ENCODE assay signal across 14 cellular contexts in genomic region chr22:30408388-30409101, GRCh38. TPM values are rescaled to one million over a fixed set of nuclear protein-coding genes. Genes with fewer than 3 reads are reported as not detected.
DNase-seq lines count a peak whose midpoint lies in the region; ATAC-seq and TF ChIP-seq lines count a peak whose summit lies in the region.
"Had no signal": no experiment of that assay in that cellular context is flagged by ENCODE, and none has a peak within 500 bp of the region (broad histone marks: within the 10 kb centered on the region; RNA-seq: fewer than 3 reads in every experiment).

No MANE protein-coding gene starts in this region.

- no peak overlapping the region for H3K4ac ChIP-seq in neuronal stem cell (ENCODE audit: low read length)

- peaks cover 26% of the 10 kb centered on the region for H3K4me1 Mint-ChIP-seq in chondrocyte (ENCODE audit: low read depth)

- no peak overlapping the region for H3K14ac ChIP-seq in neuronal stem cell (ENCODE audit: low read length)

- H3K27ac ChIP-seq in PC-9 (peak overlapping the region; percentile 73), neuronal stem cell (replicated peaks; ENCODE audit: low read length) (no peak overlapping the region)
- H3K27ac ChIP-seq: transverse colon had no signal

- DNase-seq in EL (peak; percentile 92), PC-9 (peak; percentile 72 to 94), chondrocyte (ENCODE audit: low spot score) (no peak), myocyte (ENCODE audit: low read depth) (peak; percentile 76), NCI-H510A treated with DMSO at 0.1 percent for 48 hours (lab: John Stamatoyannopoulos, UW) (no peak), cerebellum (ENCODE audit: low spot score) (no peak), neuronal stem cell (ENCODE audit: low spot score) (no peak)
- DNase-seq: activated CD4-positive, alpha-beta T cell treated with anti-CD3 and anti-CD28 coated beads for 1 hour; activated naive CD8-positive, alpha-beta T cell treated with anti-CD3 and anti-CD28 coated beads, Interleukin-2, amount 10 ng/mL, durations not matched to agents 7 days and 5 days; left colon; NCI-H1092; posterior cingulate gyrus; transverse colon had no signal

- CTCF ChIA-PET in PC-9 (lab: Charles Lee), result interaction anchor here (1.9 kb wide), 1 partner anchor 16 kb away, joined by 5 read pairs; no protein-coding TSS in a partner anchor

- H4K20me1 ChIP-seq in PC-9 (ENCODE audit: insufficient read depth), result no peaks in the 10 kb centered on the region

- H3K9me3 ChIP-seq in PC-9 (ENCODE audit: insufficient read depth, low read depth), result no peaks in the 10 kb centered on the region
- H3K9me3 ChIP-seq in neuronal stem cell (replicated peaks in 1 of 2; ENCODE audit: control insufficient read depth in 2 of 2, insufficient read depth in 1 of 2, low read depth in 1 of 2, low read length in 2 of 2), result no peaks in the 10 kb centered on the region
- H3K9me3 ChIP-seq: transverse colon had no signal

- ATAC-seq in GM19395 (IDR thresholded peaks at IDR 0.05; ENCODE audit: unreplicated experiment), result no peak
- ATAC-seq: left colon had no signal

- peak overlapping the region; percentile 76 for H3K27ac Mint-ChIP-seq in chondrocyte (ENCODE audit: unreplicated experiment)

- H3K9ac ChIP-seq in neuronal stem cell (ENCODE audit: low read depth, low read length, poor library complexity), result no peak overlapping the region

- no peak overlapping the region for H2BK12ac ChIP-seq in neuronal stem cell (ENCODE audit: low read length)

- POLR2A ChIA-PET in PC-9 (lab: Charles Lee; ENCODE audit: unreplicated experiment), result interaction anchor here (0.5 to 1.9 kb wide), 6 partner anchors 12 to 97 kb away, joined by 3 to 11 read pairs (median 7); partner anchors contain the start of gene SEC14L2

- H3K23ac ChIP-seq in neuronal stem cell (ENCODE audit: low read depth, low read length, poor library complexity), result no peak overlapping the region

- no peak overlapping the region for H2BK5ac ChIP-seq in neuronal stem cell (ENCODE audit: low read length)

- WGBS in neuronal stem cell (ENCODE audit: extremely low coverage in 2 of 2, insufficient read length in 2 of 2, insufficient replicate concordance in 1 of 2), 2 donors, result no CpG with 5 or more reads among the region's 13 CpGs

- peaks cover 60% of the 10 kb centered on the region for H3F3A ChIP-seq in PC-9 (ENCODE audit: insufficient read depth, low read depth)

- intact Hi-C loops in PC-9 (cut with micrococcal nuclease; ENCODE audit: unreplicated experiment), result loop anchor here (2.0 kb wide), 1 partner anchor 14 kb away; no protein-coding TSS in a partner anchor

- no peak overlapping the region for H3K4me3 Mint-ChIP-seq in chondrocyte (ENCODE audit: unreplicated experiment)
- H3K4me3 Mint-ChIP-seq: activated naive CD8-positive, alpha-beta T cell treated with anti-CD3 and anti-CD28 coated beads, Interleukin-2, amount 10 ng/mL, durations not matched to agents 7 days and 5 days had no signal

- H3K4me1 ChIP-seq in PC-9 (replicated peaks; ENCODE audit: insufficient read depth) (peaks cover 33% of the 10 kb centered on the region), neuronal stem cell (ENCODE audit: control insufficient read depth in 2 of 2, insufficient read depth in 1 of 2, low read depth in 1 of 2, low read length in 2 of 2) (peaks cover 0 to 2% of the 10 kb centered on the region in 2 donors)
- H3K4me1 ChIP-seq: transverse colon had no signal

- H3K4me3 ChIP-seq in PC-9, result no peak overlapping the region
- H3K4me3 ChIP-seq in neuronal stem cell (ENCODE audit: low read length in 2 of 2), result no peak overlapping the region
- H3K4me3 ChIP-seq: transverse colon had no signal

- no peak overlapping the region for H2AK5ac ChIP-seq in neuronal stem cell (ENCODE audit: low read depth, low read length)

- H3K18ac ChIP-seq in neuronal stem cell (ENCODE audit: low read length), result no peak overlapping the region

- H2BK120ac ChIP-seq in neuronal stem cell (ENCODE audit: low read depth, low read length), result no peak overlapping the region

- no peak overlapping the region for H2AFZ ChIP-seq in PC-9
- H2AFZ ChIP-seq in neuronal stem cell (ENCODE audit: low read length), result no peak overlapping the region

- no peak overlapping the region for H2BK15ac ChIP-seq in neuronal stem cell (ENCODE audit: low read length)

- TF ChIP-seq CTCF in PC-9 (conservative IDR thresholded peaks at IDR 0.05) (no peak), chondrocyte (IDR thresholded peaks at IDR 0.05) (no peak)

- peaks cover 19% of the 10 kb centered on the region for H3K36me3 Mint-ChIP-seq in chondrocyte (ENCODE audit: low read depth)

- H3K9me2 ChIP-seq in PC-9 (ENCODE audit: insufficient read depth), result no peaks in the 10 kb centered on the region

- BruUV-seq in PC-9 (replicated peaks; lab: Mats Ljungman, UMichigan), result no TSS peak

- H3K79me1 ChIP-seq in neuronal stem cell (ENCODE audit: low read depth, low read length), result no peaks in the 10 kb centered on the region

- no peak overlapping the region for H4K91ac ChIP-seq in neuronal stem cell (ENCODE audit: low read depth, low read length, poor library complexity)

- H3K9me3 Mint-ChIP-seq in chondrocyte (ENCODE audit: low read depth), result no peaks in the 10 kb centered on the region
- H3K9me3 Mint-ChIP-seq: activated naive CD8-positive, alpha-beta T cell treated with anti-CD3 and anti-CD28 coated beads, Interleukin-2, amount 10 ng/mL, durations not matched to agents 7 days and 5 days had no signal

- H3K36me3 ChIP-seq in PC-9 (ENCODE audit: low read depth) (peaks cover 42% of the 10 kb centered on the region), neuronal stem cell (replicated peaks in 1 of 2; ENCODE audit: control insufficient read depth in 2 of 2, insufficient read depth in 2 of 2, low read length in 2 of 2) (peaks cover 2 to 20% of the 10 kb centered on the region in 2 donors)
- H3K36me3 ChIP-seq: transverse colon had no signal

- peaks cover 32% of the 10 kb centered on the region; the same call in 1 of the 2 replicates for H3K79me2 ChIP-seq in PC-9 (ENCODE audit: low read depth)

- H3K27me3 ChIP-seq in PC-9 (ENCODE audit: insufficient read depth, low read depth) (no peaks in the 10 kb centered on the region), neuronal stem cell (ENCODE audit: control insufficient read depth in 3 of 3, insufficient read depth in 3 of 3, low read depth in 1 of 3, low read length in 3 of 3) (no peaks in the 10 kb centered on the region)
- H3K27me3 ChIP-seq: transverse colon had no signal

- H3K4me2 ChIP-seq in PC-9, result peak overlapping the region; percentile 71
- H3K4me2 ChIP-seq in neuronal stem cell (ENCODE audit: insufficient read depth, low read length, poor library complexity, severe bottlenecking), result no peak overlapping the region

- H4K8ac ChIP-seq in neuronal stem cell (ENCODE audit: low read depth, low read length), result no peak overlapping the region

- H3K27me3 Mint-ChIP-seq in chondrocyte (ENCODE audit: low read depth), result no peaks in the 10 kb centered on the region
- H3K27me3 Mint-ChIP-seq: activated naive CD8-positive, alpha-beta T cell treated with anti-CD3 and anti-CD28 coated beads, Interleukin-2, amount 10 ng/mL, durations not matched to agents 7 days and 5 days had no signal

RNA-seq across cellular contexts. Expression of gene SEC14L2, which starts 11.7 kb away (rescaled TPM):
- total RNA-seq in PC-9 (2021), result 51.3 and 60.8 TPM in 2 replicates
- total RNA-seq in chondrocyte, result 15.5 to 39.5 TPM (median 15.6 TPM) in 3 replicates
- 3.4 and 12.2 TPM in 2 replicates for total RNA-seq in myocyte
- 116 TPM for polyA plus RNA-seq in myocyte (2012)
- total RNA-seq in cerebellum, result 5.5 TPM
- polyA plus RNA-seq in neuronal stem cell (2013, experiment 1 of 2), result 2.3 TPM
- polyA plus RNA-seq in neuronal stem cell (2013, experiment 2 of 2), result 2.2 TPM

RNA-seq across cellular contexts. Expression of gene MTFP1, which starts 17.0 kb away (rescaled TPM):
- total RNA-seq in PC-9 (2021) (18.5 and 21.9 TPM in 2 replicates), chondrocyte (9.3 to 12.7 TPM (median 12.1 TPM) in 3 replicates), myocyte (10.6 and 16.3 TPM in 2 replicates), cerebellum (2.9 TPM)
- 14.9 TPM for polyA plus RNA-seq in myocyte (2012)
- polyA plus RNA-seq in neuronal stem cell (2013, experiment 1 of 2), result 14.0 TPM
- polyA plus RNA-seq in neuronal stem cell (2013, experiment 2 of 2), result 14.3 TPM

RNA-seq across cellular contexts. Expression of gene RNF215, which starts 21.3 kb away (rescaled TPM):
- total RNA-seq in PC-9 (2021), result 24.0 and 33.8 TPM in 2 replicates
- 35.2 to 36.2 TPM (median 36.0 TPM) in 3 replicates for total RNA-seq in chondrocyte
- 20.1 and 28.3 TPM in 2 replicates for total RNA-seq in myocyte
- 38.7 TPM for polyA plus RNA-seq in myocyte (2012)
- total RNA-seq in cerebellum, result 14.2 TPM
- 9.1 TPM for polyA plus RNA-seq in neuronal stem cell (2013, experiment 1 of 2)
- 9.6 TPM for polyA plus RNA-seq in neuronal stem cell (2013, experiment 2 of 2)

RNA-seq across cellular contexts. Expression of gene CCDC157, which starts 51.7 kb away (rescaled TPM):
- total RNA-seq in PC-9 (2021) (6.2 and 6.8 TPM in 2 replicates), chondrocyte (2.1 to 3.1 TPM (median 2.3 TPM) in 3 replicates), myocyte (2.6 and 3.4 TPM in 2 replicates), cerebellum (5.2 TPM)
- 3.0 TPM for polyA plus RNA-seq in myocyte (2012)
- 4.8 TPM for polyA plus RNA-seq in neuronal stem cell (2013, experiment 1 of 2)
- 4.9 TPM for polyA plus RNA-seq in neuronal stem cell (2013, experiment 2 of 2)

RNA-seq across cellular contexts. Expression of gene SF3A1, which starts 51.9 kb away (rescaled TPM):
- total RNA-seq in PC-9 (2021), result 189 and 207 TPM in 2 replicates
- total RNA-seq in chondrocyte, result 110 to 127 TPM (median 115 TPM) in 3 replicates
- 39.8 and 50.2 TPM in 2 replicates for total RNA-seq in myocyte
- polyA plus RNA-seq in myocyte (2012), result 72.8 TPM
- total RNA-seq in cerebellum, result 33.7 TPM
- 131 TPM for polyA plus RNA-seq in neuronal stem cell (2013, experiment 1 of 2)
- polyA plus RNA-seq in neuronal stem cell (2013, experiment 2 of 2), result 132 TPM

Comparison
In these comparisons a context has a peak if more than half of its experiments do, and no peak if none do; other contexts are left out.
1. DNase-seq: peak in EL (single experiment), PC-9 (2 of 2) and myocyte (single experiment); none in chondrocyte (single experiment), NCI-H510A treated with DMSO at 0.1 percent for 48 hours (single experiment), cerebellum (single experiment) and neuronal stem cell (single experiment).